10 cellular contexts compared by ENCODE assay signal in the genomic region with DNA sequence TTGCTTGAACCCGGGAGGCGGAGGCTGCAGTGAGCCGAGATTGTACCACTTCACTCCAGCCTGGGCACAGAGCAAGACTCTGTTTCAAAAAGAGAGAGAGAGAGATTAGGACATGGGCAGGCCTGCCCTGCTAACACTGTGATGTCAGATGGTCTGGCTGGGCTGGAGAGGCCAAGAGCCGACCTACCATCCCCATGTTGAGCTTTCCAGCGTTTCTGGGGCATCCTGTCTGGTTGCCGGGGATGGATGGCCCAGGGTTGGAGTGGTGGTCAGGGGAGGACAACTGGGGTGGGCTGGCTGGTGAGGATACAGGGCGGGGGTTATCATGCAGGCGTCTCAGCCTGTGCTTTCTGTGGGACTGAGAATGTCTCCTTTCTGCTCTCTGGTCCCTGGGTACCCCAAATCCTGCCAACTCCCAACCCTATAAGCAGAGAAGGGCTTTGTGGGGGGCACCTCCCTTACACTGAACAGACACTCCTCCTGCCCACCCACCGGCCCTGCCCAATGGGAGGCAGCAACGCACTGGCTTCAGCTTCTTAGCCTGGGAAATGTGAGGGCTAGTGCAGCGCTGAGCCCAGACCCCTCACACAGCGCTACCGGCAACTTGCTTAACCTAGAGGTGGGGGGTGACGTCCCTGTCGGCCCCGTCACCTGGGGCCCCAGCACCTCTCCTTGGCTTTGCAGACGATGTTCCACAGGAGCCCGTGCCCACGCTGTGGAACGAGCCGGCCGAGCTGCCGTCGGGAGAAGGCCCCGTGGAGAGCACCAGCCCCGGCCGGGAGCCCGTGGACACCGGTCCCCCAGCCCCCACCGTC. TPM values are rescaled to one million over a fixed set of nuclear protein-coding genes. Genes with fewer than 3 reads are reported as not detected.
DNase-seq lines count a peak whose midpoint lies in the region; ATAC-seq and TF ChIP-seq lines count a peak whose summit lies in the region.
"Had no signal": no experiment of that assay in that cellular context is flagged by ENCODE, and none has a peak within 500 bp of the region (broad histone marks: within the 10 kb centered on the region; RNA-seq: fewer than 3 reads in every experiment).

No MANE protein-coding gene starts in this region.

- peaks cover 5% of the 10 kb centered on the region for H3K4me1 Mint-ChIP-seq in activated CD4-positive, alpha-beta memory T cell treated with anti-CD3 and anti-CD28 coated beads, Interleukin-2, amount 10 ng/mL, durations not matched to agents 7 days and 5 days

- no peak for ATAC-seq in HG02938 (IDR thresholded peaks at IDR 0.05; ENCODE audit: unreplicated experiment)
- no peak for ATAC-seq in gastroesophageal sphincter
- ATAC-seq in GM21619 (IDR thresholded peaks at IDR 0.05; ENCODE audit: unreplicated experiment), result no peak

- H3K4me2 ChIP-seq in smooth muscle cell, result peak overlapping the region; percentile 83

- no peaks in the 10 kb centered on the region for H3K36me3 Mint-ChIP-seq in activated CD4-positive, alpha-beta memory T cell treated with anti-CD3 and anti-CD28 coated beads, Interleukin-2, amount 10 ng/mL, durations not matched to agents 7 days and 5 days (ENCODE audit: low read depth)

- peak overlapping the region; percentile 32 for H3K4me3 ChIP-seq in iPS-15b (ENCODE audit: low read depth, low read length)
- peak overlapping the region; percentile 44 for H3K4me3 ChIP-seq in smooth muscle cell
- H3K4me3 ChIP-seq in gastroesophageal sphincter, result peak overlapping the region in 1 of 2 donors; percentile 57
- H3K4me3 ChIP-seq: SJSA1 had no signal

- CTCF ChIA-PET in activated CD4-positive, alpha-beta memory T cell treated with anti-CD3 and anti-CD28 coated beads, Interleukin-2, amount 10 ng/mL, durations not matched to agents 7 days and 5 days (lab: Charles Lee), result no interaction called here

- H3K27me3 Mint-ChIP-seq in activated CD4-positive, alpha-beta memory T cell treated with anti-CD3 and anti-CD28 coated beads, Interleukin-2, amount 10 ng/mL, durations not matched to agents 7 days and 5 days, result peaks cover 9% of the 10 kb centered on the region

- H4K20me1 ChIP-seq in smooth muscle cell (ENCODE audit: low read depth), result no peaks in the 10 kb centered on the region

- TF ChIP-seq POLR2A in gastroesophageal sphincter (IDR thresholded peaks at IDR 0.05), result no peak

- H3K36me3 ChIP-seq in iPS-15b (ENCODE audit: control insufficient read depth, insufficient read depth, low read length) (no peaks in the 10 kb centered on the region), smooth muscle cell (ENCODE audit: low read depth) (no peaks in the 10 kb centered on the region), gastroesophageal sphincter (no peaks in the 10 kb centered on the region)
- H3K36me3 ChIP-seq: BLaER1 treated with 17β-estradiol and CSF1 and Interleukin-3, amounts not matched to agents 10 nM and 100 nM had no signal

- no peak overlapping the region for H2AFZ ChIP-seq in smooth muscle cell (ENCODE audit: low read depth)

- H3K4me3 Mint-ChIP-seq in activated CD4-positive, alpha-beta memory T cell treated with anti-CD3 and anti-CD28 coated beads, Interleukin-2, amount 10 ng/mL, durations not matched to agents 7 days and 5 days, result peak overlapping the region; percentile 57

- H3K9me3 Mint-ChIP-seq in activated CD4-positive, alpha-beta memory T cell treated with anti-CD3 and anti-CD28 coated beads, Interleukin-2, amount 10 ng/mL, durations not matched to agents 7 days and 5 days, result no peaks in the 10 kb centered on the region

- WGBS in smooth muscle cell (ENCODE audit: low lambda C conversion rate), result 65% methylated on average over 13 of the region's 30 CpGs
- WGBS in gastroesophageal sphincter (ENCODE audit: low coverage in 1 of 2), 2 donors, result 21% methylated on average over 5 of the region's 30 CpGs; no CpG with 5 or more reads in 1 of the 2 donors

- no peaks in the 10 kb centered on the region for H3F3A ChIP-seq in smooth muscle cell (ENCODE audit: low read depth)

- H3K27me3 ChIP-seq in iPS-15b (ENCODE audit: control insufficient read depth, insufficient read depth, low read length) (peaks cover 24% of the 10 kb centered on the region), smooth muscle cell (ENCODE audit: low read depth) (peaks cover 29% of the 10 kb centered on the region), gastroesophageal sphincter (peaks cover 39% of the 10 kb centered on the region)
- H3K27me3 ChIP-seq: SJSA1 had no signal

- POLR2A ChIA-PET in activated CD4-positive, alpha-beta memory T cell treated with anti-CD3 and anti-CD28 coated beads, Interleukin-2, amount 10 ng/mL, durations not matched to agents 7 days and 5 days (lab: Charles Lee), result no interaction called here

- H3K79me2 ChIP-seq in smooth muscle cell (ENCODE audit: low read depth), result no peaks in the 10 kb centered on the region

- H3K9ac ChIP-seq in iPS-15b (ENCODE audit: low read depth, low read length), result no peak overlapping the region
- no peak overlapping the region for H3K9ac ChIP-seq in smooth muscle cell (ENCODE audit: low read depth)
- H3K9ac ChIP-seq: BLaER1 treated with 17β-estradiol and CSF1 and Interleukin-3, amounts not matched to agents 10 nM and 100 nM had no signal

- TF ChIP-seq EP300 in gastroesophageal sphincter (IDR thresholded peaks at IDR 0.05), result no peak

- H3K27ac ChIP-seq in smooth muscle cell (ENCODE audit: low read depth), result no peak overlapping the region
- H3K27ac ChIP-seq in gastroesophageal sphincter, result no peak overlapping the region
- H3K27ac ChIP-seq: BLaER1 treated with 17β-estradiol and CSF1 and Interleukin-3, amounts not matched to agents 10 nM and 100 nM; SJSA1 had no signal

- no peak for TF ChIP-seq CTCF in smooth muscle cell (IDR thresholded peaks at IDR 0.05; ENCODE audit: borderline replicate concordance, insufficient read depth, poor library complexity, severe bottlenecking)
- TF ChIP-seq CTCF in gastroesophageal sphincter (IDR thresholded peaks at IDR 0.05), result no peak

- H3K27ac Mint-ChIP-seq in activated CD4-positive, alpha-beta memory T cell treated with anti-CD3 and anti-CD28 coated beads, Interleukin-2, amount 10 ng/mL, durations not matched to agents 7 days and 5 days, result no peak overlapping the region

- H3K9me3 ChIP-seq in iPS-15b (ENCODE audit: control insufficient read depth, insufficient read depth, low read length), result no peaks in the 10 kb centered on the region
- H3K9me3 ChIP-seq in smooth muscle cell (replicated peaks; ENCODE audit: low read depth), result no peaks in the 10 kb centered on the region
- H3K9me3 ChIP-seq in gastroesophageal sphincter, result no peaks in the 10 kb centered on the region
- H3K9me3 ChIP-seq: BLaER1 treated with 17β-estradiol and CSF1 and Interleukin-3, amounts not matched to agents 10 nM and 100 nM; SJSA1 had no signal

- H3K4me1 ChIP-seq in iPS-15b (ENCODE audit: control insufficient read depth, insufficient read depth, low read length) (no peaks in the 10 kb centered on the region), smooth muscle cell (ENCODE audit: low read depth) (peaks cover 5% of the 10 kb centered on the region), gastroesophageal sphincter (peaks cover 0 to 21% (median 5%) of the 10 kb centered on the region in 3 donors)

- DNase-seq in NCI-H2196 (lab: John Stamatoyannopoulos, UW; ENCODE audit: unreplicated experiment) (peak; percentile 15), NCI-H2196 treated with DMSO at 0.1 percent for 48 hours (lab: John Stamatoyannopoulos, UW; ENCODE audit: unreplicated experiment) (no peak), smooth muscle cell (lab: John Stamatoyannopoulos, UW; ENCODE audit: unreplicated experiment) (no peak)
- DNase-seq in activated CD4-positive, alpha-beta memory T cell treated with anti-CD3 and anti-CD28 coated beads, Interleukin-2, amount 10 ng/mL, durations not matched to agents 7 days and 5 days, result no peak

RNA-seq across cellular contexts. Expression of a gene that starts 5.4 kb away (rescaled TPM):
- 1 to 10 TPM; 1.3 to 1.9 TPM for total RNA-seq in activated CD4-positive, alpha-beta memory T cell treated with anti-CD3 and anti-CD28 coated beads, Interleukin-2, amount 10 ng/mL, durations not matched to agents 7 days and 5 days
- total RNA-seq in smooth muscle cell (0.13 and 0.18 TPM in 2 replicates), gastroesophageal sphincter (10 to 100 TPM in 1 of 4 donors, 1 to 10 TPM in 1, under 1 TPM in 1, not detected in 1; 0.54 to 11.6 (median 2.2) TPM)
- 0.78 and 1.2 TPM in 2 replicates for polyA plus RNA-seq in smooth muscle cell
